ENCODE assay signal across 9 cellular contexts in genomic region chr19:6963937-6964336, GRCh38. TPM values are rescaled to one million over a fixed set of nuclear protein-coding genes. Genes with fewer than 3 reads are reported as not detected.
DNase-seq lines count a peak whose midpoint lies in the region; ATAC-seq, FAIRE-seq and TF ChIP-seq lines count a peak whose summit lies in the region.
"Had no signal": no experiment of that assay in that cellular context is flagged by ENCODE, and none has a peak within 500 bp of the region (broad histone marks: within the 10 kb centered on the region; RNA-seq: fewer than 3 reads in every experiment).

No MANE protein-coding gene starts in this region.

- H3K27me3 ChIP-seq in bronchial epithelial cell (ENCODE audit: control insufficient read depth, insufficient read depth, low read length) = no peaks in the 10 kb centered on the region

- no peak overlapping the region for H3K9ac ChIP-seq in SK-N-MC (ENCODE audit: insufficient read length)

- FAIRE-seq in bronchial epithelial cell (lab: Jason Lieb, UNC) = no peak

- in situ Hi-C loops in GM13976 (cut with MboI; ENCODE audit: low sequenced_read_pairs, unreplicated experiment) = no loop called here

- H3K36me3 ChIP-seq in SK-N-MC (ENCODE audit: insufficient read depth, low read length) (no peaks in the 10 kb centered on the region), bronchial epithelial cell (ENCODE audit: control insufficient read depth, insufficient read depth, low read length) (no peaks in the 10 kb centered on the region)

- ATAC-seq in GM19324 (IDR thresholded peaks at IDR 0.05; ENCODE audit: low FRiP score, unreplicated experiment) = no peak
- no peak for ATAC-seq in GM21619 (IDR thresholded peaks at IDR 0.05; ENCODE audit: unreplicated experiment)
- ATAC-seq in HG03469 (IDR thresholded peaks at IDR 0.05; ENCODE audit: unreplicated experiment) = no peak

- H3K9me3 ChIP-seq in SK-N-MC (ENCODE audit: low read depth, low read length) = no peaks in the 10 kb centered on the region

- DNase-seq in GM13976 (ENCODE audit: low spot score) (no peak), SK-N-MC (ENCODE audit: low read depth, low spot score) (peak; percentile 2), bronchial epithelial cell (ENCODE audit: low read depth) (no peak), T1000 (lab: John Stamatoyannopoulos, UW) (no peak)
- peak; percentile 19 for DNase-seq in stimulated activated CD4-positive, alpha-beta T cell treated with anti-CD3 and anti-CD28 coated beads, Interleukin-2, amount 100 ng/mL, for 4 hours (ENCODE audit: low read depth)
- DNase-seq: NCI-H524 had no signal

- TF ChIP-seq CTCF in GM13976 (IDR thresholded peaks at IDR 0.05; ENCODE audit: borderline replicate concordance, control extremely low read depth, extremely low read depth, insufficient read depth, missing control alignments) = peak; percentile 19
- TF ChIP-seq CTCF in bronchial epithelial cell (IDR thresholded peaks at IDR 0.05; ENCODE audit: insufficient read depth, low read length, severe bottlenecking) = peak; percentile 5

- H3K4me3 ChIP-seq in SK-N-MC (no peak overlapping the region), bronchial epithelial cell (ENCODE audit: low read depth, low read length) (no peak overlapping the region)

- no peak overlapping the region for H3K27ac ChIP-seq in SK-N-MC

RNA-seq across cellular contexts. Expression of gene MBD3L2B, which starts 57.3 kb away (rescaled TPM):
- total RNA-seq in bronchial epithelial cell = not detected in 2 replicates

Comparison
In these comparisons a context has a peak if more than half of its experiments do, and no peak if none do; other contexts are left out.
1. DNase-seq: peak in SK-N-MC (single experiment) and stimulated activated CD4-positive, alpha-beta T cell treated with anti-CD3 and anti-CD28 coated beads, Interleukin-2, amount 100 ng/mL, for 4 hours (single experiment); none in GM13976 (single experiment), bronchial epithelial cell (single experiment) and T1000 (single experiment).